In the genomic region with DNA sequence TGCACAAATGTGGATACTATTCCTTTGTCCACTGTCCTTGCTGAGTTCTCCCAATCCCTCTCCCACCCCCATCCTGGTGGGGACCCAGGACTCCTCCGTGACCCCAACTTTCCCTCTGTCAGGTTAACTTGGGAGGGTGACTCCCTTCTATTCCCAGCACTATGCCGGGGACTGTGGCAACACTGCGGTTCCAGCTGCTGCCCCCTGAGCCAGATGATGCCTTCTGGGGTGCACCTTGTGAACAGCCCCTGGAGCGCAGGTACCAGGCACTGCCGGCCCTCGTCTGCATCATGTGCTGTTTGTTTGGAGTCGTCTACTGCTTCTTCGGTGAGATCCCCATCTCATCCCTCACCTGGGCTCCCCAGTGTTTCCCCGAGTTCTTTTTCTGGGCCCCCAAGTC, we compare ENCODE assay signal across 10 cellular contexts. TPM values are rescaled to one million over a fixed set of nuclear protein-coding genes. Genes with fewer than 3 reads are reported as not detected.
DNase-seq lines count a peak whose midpoint lies in the region; ATAC-seq and TF ChIP-seq lines count a peak whose summit lies in the region.
"Had no signal": no experiment of that assay in that cellular context is flagged by ENCODE, and none has a peak within 500 bp of the region (broad histone marks: within the 10 kb centered on the region; RNA-seq: fewer than 3 reads in every experiment).

No MANE protein-coding gene starts in this region.

- H3K4me1 Mint-ChIP-seq in neural crest cell: peaks cover 39% of the 10 kb centered on the region

- H3K9me3 ChIP-seq in BE2C (no peaks in the 10 kb centered on the region), colonic mucosa (no peaks in the 10 kb centered on the region)

- H3K27me3 Mint-ChIP-seq in neural crest cell (ENCODE audit: low read depth): no peaks in the 10 kb centered on the region

- no peaks in the 10 kb centered on the region for H3K9me3 Mint-ChIP-seq in neural crest cell

- H3K9ac ChIP-seq in colonic mucosa (ENCODE audit: low read depth in 2 of 2, low read length in 2 of 2): peak overlapping the region in 1 of 2 donors; percentile 43

- H3K27me3 ChIP-seq in BE2C: no peaks in the 10 kb centered on the region
- no peaks in the 10 kb centered on the region for H3K27me3 ChIP-seq in colonic mucosa

- H3K36me3 ChIP-seq in BE2C (peaks cover 18% of the 10 kb centered on the region), colonic mucosa (no peaks in the 10 kb centered on the region)

- H3K27ac Mint-ChIP-seq in neural crest cell (ENCODE audit: unreplicated experiment): peak overlapping the region; percentile 81

- H3K36me3 Mint-ChIP-seq in neural crest cell (ENCODE audit: low read depth): peaks cover 3% of the 10 kb centered on the region

- TF ChIP-seq CTCF in BE2C (IDR thresholded peaks at IDR 0.05; ENCODE audit: low read depth, low read length) (no peak), colonic mucosa (IDR thresholded peaks at IDR 0.05) (no peak), neural crest cell (conservative IDR thresholded peaks at IDR 0.05) (no peak)

- ATAC-seq in GM18502 (IDR thresholded peaks at IDR 0.05; ENCODE audit: poor library complexity, unreplicated experiment): no peak

- intact Hi-C loops in colonic mucosa (cut with DNase I): loop anchor here (5.0 kb wide), 1 partner anchor 143 kb away; no protein-coding TSS in a partner anchor

- H3K27ac ChIP-seq in colonic mucosa: no peak overlapping the region

- H3K4me3 ChIP-seq in BE2C (ENCODE audit: low read depth, low read length) (peak overlapping the region; percentile 90), colonic mucosa (peak overlapping the region; percentile 74)
- H3K4me3 ChIP-seq in Jurkat, Clone E6-1 (ENCODE audit: low read length): peak overlapping the region; percentile 61; the same call in 1 of the 2 replicates

- H3K4me1 ChIP-seq in BE2C (no peaks in the 10 kb centered on the region), colonic mucosa (peaks cover 4% of the 10 kb centered on the region)

- H3K4me3 Mint-ChIP-seq in neural crest cell: peak overlapping the region; percentile 87

- DNase-seq in BE2C: no peak
- no peak for DNase-seq in Jurkat, Clone E6-1 (ENCODE audit: low read depth, low spot score)
- DNase-seq in colonic mucosa: no peak
- DNase-seq in neural crest cell (ENCODE audit: low read depth, low spot score): no peak
- no peak for DNase-seq in germinal center (ENCODE audit: low spot score)
- no peak for DNase-seq in stimulated activated CD4-positive, alpha-beta T cell treated with anti-CD3 and anti-CD28 coated beads, Interleukin-12 subunit alpha, Interleukin-12 subunit beta, amount 100 ng/mL, for 4 hours
- DNase-seq in NCI-H146 (lab: John Stamatoyannopoulos, UW): no peak
- DNase-seq: SHP77 treated with DMSO at 0.1 percent for 48 hours had no signal

RNA-seq across cellular contexts. Expression of a gene that starts 0.7 kb away (rescaled TPM):
- polyA plus RNA-seq in BE2C (2012; ENCODE audit: insufficient read depth, insufficient read length, low read depth): 110 TPM
- polyA plus RNA-seq in Jurkat, Clone E6-1 (2012; ENCODE audit: insufficient read depth, insufficient read length): 0.65 TPM
- total RNA-seq in colonic mucosa: 1 to 10 TPM; 1.7 to 2.9 TPM
- 15.7 and 16.4 TPM in 2 replicates for total RNA-seq in neural crest cell
- total RNA-seq: dermis microvascular lymphatic vessel endothelial cell had no signal

RNA-seq across cellular contexts. Expression of a gene that starts 1.0 kb away (rescaled TPM):
- 304 TPM for polyA plus RNA-seq in BE2C (2012; ENCODE audit: insufficient read depth, insufficient read length, low read depth)
- 11.0 TPM for polyA plus RNA-seq in Jurkat, Clone E6-1 (2012; ENCODE audit: insufficient read depth, insufficient read length)
- total RNA-seq in colonic mucosa (10 to 100 TPM; 43.1 to 43.5 TPM), neural crest cell (27.0 and 30.0 TPM in 2 replicates)

RNA-seq across cellular contexts. Expression of a gene that starts 26.8 kb away (rescaled TPM):
- polyA plus RNA-seq in BE2C (2012; ENCODE audit: insufficient read depth, insufficient read length, low read depth): 340 TPM
- not detected for polyA plus RNA-seq in Jurkat, Clone E6-1 (2012; ENCODE audit: insufficient read depth, insufficient read length)
- total RNA-seq in colonic mucosa: 10 to 100 TPM in 1 of 2 donors, 1 to 10 TPM in 1; 9.9 to 13.2 TPM
- total RNA-seq in neural crest cell: 122 and 123 TPM in 2 replicates

RNA-seq across cellular contexts. Expression of a gene that starts 27.5 kb away (rescaled TPM):
- 7.7 TPM for polyA plus RNA-seq in BE2C (2012; ENCODE audit: insufficient read depth, insufficient read length, low read depth)
- not detected for polyA plus RNA-seq in Jurkat, Clone E6-1 (2012; ENCODE audit: insufficient read depth, insufficient read length)
- total RNA-seq in colonic mucosa (not detected), neural crest cell (0.50 TPM in 1 of 2 replicates, not detected in the other)
- total RNA-seq: dermis microvascular lymphatic vessel endothelial cell had no signal

RNA-seq across cellular contexts. Expression of a gene that starts 30.3 kb away (rescaled TPM):
- polyA plus RNA-seq in BE2C (2012; ENCODE audit: insufficient read depth, insufficient read length, low read depth): 116 TPM
- not detected for polyA plus RNA-seq in Jurkat, Clone E6-1 (2012; ENCODE audit: insufficient read depth, insufficient read length)
- total RNA-seq in colonic mucosa (under 1 TPM in 1 of 2 donors, not detected in 1; 0.12 TPM), neural crest cell (1.0 and 1.5 TPM in 2 replicates)
- total RNA-seq: dermis microvascular lymphatic vessel endothelial cell had no signal
